7 cellular contexts compared by ENCODE assay signal in genomic region chr6:73308712-73309533, GRCh38. TPM values are rescaled to one million over a fixed set of nuclear protein-coding genes. Genes with fewer than 3 reads are reported as not detected.
DNase-seq lines count a peak whose midpoint lies in the region; ATAC-seq and TF ChIP-seq lines count a peak whose summit lies in the region.

No MANE protein-coding gene starts in this region.

- DNase-seq in ELF-1 (ENCODE audit: low read depth, low spot score) (peak; percentile 71), Kasumi-1 (lab: John Stamatoyannopoulos, UW) (peak; percentile 38), ascending aorta (ENCODE audit: low spot score in 2 of 2) (no peak), immature natural killer cell (no peak), tibial artery (no peak), foreskin melanocyte (no peak)

- peaks cover 0 to 4% (median 0%) of the 10 kb centered on the region in 6 donors for H3K9me3 Mint-ChIP-seq in immature natural killer cell

- H3K4me1 Mint-ChIP-seq in immature natural killer cell = peaks cover 22 to 35% of the 10 kb centered on the region in 2 donors

- intact Hi-C loops in ascending aorta (cut with DNase I) = no loop called here
- intact Hi-C loops in tibial artery (cut with DNase I; ENCODE audit: low total_unique reads) = no loop called here

- H3K27ac ChIP-seq in ascending aorta (peak overlapping the region; percentile 56 to 67), tibial artery (peak overlapping the region in 1 of 2 donors; percentile 66)

- H3K27me3 ChIP-seq in ascending aorta (no peaks in the 10 kb centered on the region), tibial artery (no peaks in the 10 kb centered on the region)

- H3K36me3 Mint-ChIP-seq in immature natural killer cell = no peaks in the 10 kb centered on the region

- H3K4me1 ChIP-seq in ascending aorta (peaks cover 0 to 3% of the 10 kb centered on the region in 2 donors), tibial artery (peaks cover 0 to 12% (median 3%) of the 10 kb centered on the region in 4 donors)

- peak overlapping the region in 5 of 6 donors; percentile 89 to 92 (median 90) for H3K27ac Mint-ChIP-seq in immature natural killer cell

- no peaks in the 10 kb centered on the region for H3K36me3 ChIP-seq in ascending aorta
- H3K36me3 ChIP-seq in tibial artery = no peaks in the 10 kb centered on the region

- H3K4me3 ChIP-seq in ascending aorta (peak overlapping the region; percentile 59 to 76), tibial artery (peak overlapping the region; percentile 61 to 65)

- H3K27me3 Mint-ChIP-seq in immature natural killer cell (ENCODE audit: low read depth in 3 of 3) = peaks cover 6 to 10% (median 7%) of the 10 kb centered on the region in 3 donors

- TF ChIP-seq CTCF in ascending aorta (IDR thresholded peaks at IDR 0.05) (no peak), tibial artery (IDR thresholded peaks at IDR 0.05) (no peak)

- peak overlapping the region; percentile 98 to 99 (median 99) for H3K4me3 Mint-ChIP-seq in immature natural killer cell

- no peaks in the 10 kb centered on the region for H3K9me3 ChIP-seq in ascending aorta
- H3K9me3 ChIP-seq in tibial artery = no peaks in the 10 kb centered on the region

- ATAC-seq in GM18858 (IDR thresholded peaks at IDR 0.05; ENCODE audit: unreplicated experiment) = no peak

RNA-seq across cellular contexts. Expression of gene DPPA5, which starts 45.2 kb away (rescaled TPM):
- total RNA-seq in ascending aorta = not detected
- polyA plus RNA-seq in immature natural killer cell = not detected

RNA-seq across cellular contexts. Expression of gene KHDC1, which starts 45.9 kb away (rescaled TPM):
- total RNA-seq in ascending aorta = 1.9 TPM
- 1 to 10 TPM; 4.3 to 7.4 (median 7.2) TPM for polyA plus RNA-seq in immature natural killer cell

RNA-seq across cellular contexts. Expression of gene KHDC3L, which starts 53.5 kb away (rescaled TPM):
- not detected for total RNA-seq in ascending aorta
- not detected for polyA plus RNA-seq in immature natural killer cell

Comparison
In these comparisons a context has a peak if more than half of its experiments do, and no peak if none do; other contexts are left out.
1. DNase-seq: peak in ELF-1 (single experiment) and Kasumi-1 (2 of 2); none in ascending aorta (0 of 2), immature natural killer cell (0 of 3), tibial artery (0 of 2) and foreskin melanocyte (single experiment).